Comparison of ENCODE assay signal across 11 cellular contexts in the genomic region with DNA sequence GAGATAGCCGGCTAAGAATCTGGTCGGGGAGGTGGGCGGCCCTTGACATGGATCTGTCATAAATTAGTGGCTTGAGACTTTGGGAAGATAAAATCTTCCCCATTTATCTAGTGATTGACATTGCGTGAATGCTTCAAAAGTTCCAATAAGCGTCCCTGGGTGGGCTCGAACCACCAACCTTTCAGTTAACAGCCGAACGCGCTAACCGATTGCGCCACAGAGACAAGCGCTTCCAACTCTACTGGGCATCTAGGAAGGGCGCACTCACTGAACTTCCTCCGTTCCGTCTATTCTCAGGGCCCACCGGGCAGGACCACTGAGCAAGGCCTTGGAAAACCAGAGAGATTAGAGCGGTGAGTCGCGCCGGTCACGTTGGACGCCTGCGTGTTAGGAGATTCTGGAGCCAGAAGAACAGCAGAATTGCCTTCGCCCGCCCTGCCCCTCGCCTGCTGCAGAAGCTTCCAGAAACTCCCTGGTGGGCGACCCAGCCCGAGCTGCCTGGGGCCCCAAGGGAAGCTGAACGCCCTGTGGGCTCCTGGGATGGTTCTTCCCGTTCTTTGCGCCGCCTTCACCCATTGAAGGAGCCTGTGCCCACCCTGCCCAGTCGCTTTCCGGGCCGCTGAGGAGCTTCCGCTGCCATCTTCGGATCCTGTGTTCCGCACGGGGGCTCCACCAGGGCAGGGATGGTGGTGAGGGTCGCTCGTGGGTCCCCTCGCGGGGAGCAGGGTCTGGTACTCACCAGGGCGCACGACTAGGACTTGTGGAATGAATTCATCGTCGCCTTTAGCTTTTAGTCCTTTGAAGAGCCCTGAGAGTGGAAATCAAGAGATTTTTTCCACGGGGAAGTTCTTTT. TPM values are rescaled to one million over a fixed set of nuclear protein-coding genes. Genes with fewer than 3 reads are reported as not detected.
DNase-seq lines count a peak whose midpoint lies in the region; ATAC-seq and TF ChIP-seq lines count a peak whose summit lies in the region.
"Not testable (repeated sequence)": the region's sequence is repeated elsewhere in the genome, so short reads cannot be mapped to it uniquely, and the experiment has no call there.
"Had no signal": no experiment of that assay in that cellular context is flagged by ENCODE, and none has a peak within 500 bp of the region (broad histone marks: within the 10 kb centered on the region; RNA-seq: fewer than 3 reads in every experiment).

No MANE protein-coding gene starts in this region.

- not testable (repeated sequence) for DNase-seq in Panc1 (ENCODE audit: low read depth, low spot score); ascending aorta (ENCODE audit: low spot score in 2 of 2); neural crest cell (ENCODE audit: low read depth, low spot score)
- peak; percentile 68 for DNase-seq in ecto neural progenitor cell (ENCODE audit: low spot score)
- peak; percentile 64 for DNase-seq in Right ventricle myocardium inferior (ENCODE audit: missing footprints)
- DNase-seq in left kidney (ENCODE audit: low read depth, low spot score), result peak; percentile 63
- DNase-seq in stimulated activated CD4-positive, alpha-beta T cell treated with anti-CD3 and anti-CD28 coated beads, Interleukin-15, amount 100 ng/mL, for 24 hours, result peak; percentile 16

- H3K27me3 Mint-ChIP-seq in neural crest cell (ENCODE audit: low read depth), result peaks cover 77% of the 10 kb centered on the region

- H3K4me3 ChIP-seq in Panc1 (ENCODE audit: low read depth in 2 of 2, low read length in 2 of 2) (peak overlapping the region; percentile 27 to 45), ascending aorta (peak overlapping the region; percentile 11 to 13)

- H3K27ac ChIP-seq in Panc1 (ENCODE audit: low read length); ascending aorta: not testable (repeated sequence)

- H3K27me3 ChIP-seq in Panc1 (ENCODE audit: control insufficient read depth, insufficient read depth, low read length); ascending aorta: not testable (repeated sequence)

- H3K4me3 Mint-ChIP-seq in neural crest cell, result peak overlapping the region; percentile 72

- BruUV-seq in Panc1 (replicated peaks; lab: Mats Ljungman, UMichigan), result not testable (repeated sequence)

- H3K9me3 ChIP-seq in ES-I3 (ENCODE audit: control insufficient read depth, insufficient read depth, low read length); Panc1 (ENCODE audit: control insufficient read depth, insufficient read depth, low read depth, low read length); ascending aorta: not testable (repeated sequence)

- H3K4me1 Mint-ChIP-seq in neural crest cell, result not testable (repeated sequence)

- in situ Hi-C loops in Panc1 (cut with HindIII; ENCODE audit: low pct_unique_long_range_greater_than_20kb, low sequenced_read_pairs), result not testable (repeated sequence)

- not testable (repeated sequence) for H3K4me1 ChIP-seq in ES-I3 (ENCODE audit: insufficient read depth, low read length); Panc1 (ENCODE audit: control insufficient read depth, insufficient read depth, low read length); ascending aorta

- CTCF ChIA-PET in Panc1 (lab: Charles Lee), result not testable (repeated sequence)

- H3K36me3 Mint-ChIP-seq in neural crest cell (ENCODE audit: low read depth), result not testable (repeated sequence)

- intact Hi-C loops in Panc1 (cut with micrococcal nuclease; ENCODE audit: unreplicated experiment); ascending aorta (cut with DNase I); Right ventricle myocardium inferior (cut with DNase I): not testable (repeated sequence)

- not testable (repeated sequence) for H3K9me3 Mint-ChIP-seq in neural crest cell

- ATAC-seq in Panc1, result peak; percentile 85
- ATAC-seq in Right ventricle myocardium inferior, result not testable (repeated sequence)

- not testable (repeated sequence) for H3K27ac Mint-ChIP-seq in neural crest cell (ENCODE audit: unreplicated experiment)

- POLR2A ChIA-PET in Panc1 (lab: Charles Lee), result not testable (repeated sequence)

- TF ChIP-seq CTCF in Panc1 (IDR thresholded peaks at IDR 0.05); ascending aorta (IDR thresholded peaks at IDR 0.05); neural crest cell (conservative IDR thresholded peaks at IDR 0.05): not testable (repeated sequence)

- H3K9ac ChIP-seq in ES-I3 (ENCODE audit: low read depth, low read length), result peak overlapping the region; percentile 55

- not testable (repeated sequence) for H3K36me3 ChIP-seq in ES-I3 (ENCODE audit: insufficient read depth, low read length); Panc1 (ENCODE audit: control insufficient read depth, insufficient read depth, low read length); ascending aorta

RNA-seq across cellular contexts. Expression of gene RNU1-1, which starts 6.6 kb away (rescaled TPM):
- 1,290 TPM for total RNA-seq in Panc1 (2021; ENCODE audit: unreplicated experiment)
- polyA plus RNA-seq in Panc1 (2012; ENCODE audit: insufficient read length), result 2.5 TPM
- under 0.01 TPM for total RNA-seq in ascending aorta
- total RNA-seq in Right ventricle myocardium inferior, result 4,572 TPM
- 2,478 and 3,042 TPM in 2 replicates for total RNA-seq in neural crest cell
- total RNA-seq: LHCN-M2 had no signal
- polyA plus RNA-seq: esophagus, ovary had no signal

Comparison
In these comparisons a context has a peak if more than half of its experiments do, and no peak if none do; other contexts are left out.
1. RNA of gene RNU1-1, which starts 6.6 kb away (total RNA-seq): 4,572 TPM in Right ventricle myocardium inferior (single experiment), 2,478 to 3,042 TPM in neural crest cell and 1,290 TPM in Panc1 (single experiment); under 0.01 TPM in ascending aorta (single experiment); every median in the first group is over 1,000 times any median in the second.